17 cellular contexts compared by ENCODE assay signal in genomic region chr2:225275443-225275842, GRCh38.
DNase-seq lines count a peak whose midpoint lies in the region; ATAC-seq, FAIRE-seq and TF ChIP-seq lines count a peak whose summit lies in the region.
"Had no signal": no experiment of that assay in that cellular context is flagged by ENCODE, and none has a peak within 500 bp of the region (broad histone marks: within the 10 kb centered on the region; RNA-seq: fewer than 3 reads in every experiment).

No MANE protein-coding gene starts in this region.

- peak overlapping the region; percentile 45 for H3K4me3 ChIP-seq in DOHH2 (ENCODE audit: low read length)
- no peak overlapping the region for H3K4me3 ChIP-seq in MM.1S (ENCODE audit: low read length)
- no peak overlapping the region for H3K4me3 ChIP-seq in pancreas
- H3K4me3 ChIP-seq: BLaER1 treated with 17β-estradiol and CSF1 and Interleukin-3, amounts not matched to agents 10 nM and 100 nM; HAP-1; Peyer's patch had no signal

- peak overlapping the region; percentile 62 for H3K4me2 ChIP-seq in DOHH2 (ENCODE audit: low read length)
- H3K4me2 ChIP-seq in MM.1S (ENCODE audit: low read depth, low read length), result peak overlapping the region; percentile 6; the same call in 1 of the 2 replicates
- H3K4me2 ChIP-seq: BLaER1 treated with 17β-estradiol and CSF1 and Interleukin-3, amounts not matched to agents 10 nM and 100 nM had no signal

- H3K9me2 ChIP-seq in DOHH2 (replicated peaks; ENCODE audit: control insufficient read depth, low read length) (no peaks in the 10 kb centered on the region), MM.1S (replicated peaks; ENCODE audit: insufficient read depth, low read length) (no peaks in the 10 kb centered on the region)

- H3K27me3 ChIP-seq in DOHH2 (ENCODE audit: control insufficient read depth, low read length) (no peaks in the 10 kb centered on the region), MM.1S (replicated peaks; ENCODE audit: insufficient read depth, low read length) (no peaks in the 10 kb centered on the region), pancreas (no peaks in the 10 kb centered on the region)
- H3K27me3 ChIP-seq: BLaER1 treated with 17β-estradiol and CSF1 and Interleukin-3, amounts not matched to agents 10 nM and 100 nM; Peyer's patch had no signal

- DNase-seq in MM.1S (no peak), amniotic epithelial cell (ENCODE audit: low read depth) (peak; percentile 35), pancreas (no peak), NCI-H2171 treated with DMSO at 0.1 percent for 48 hours (lab: John Stamatoyannopoulos, UW) (no peak), KBM-7 (no peak), UCSD-AML1 (lab: John Stamatoyannopoulos, UW; ENCODE audit: unreplicated experiment) (no peak)
- DNase-seq: AML-193; CD4-positive, alpha-beta T cell; GOT3; HFFc6; Kasumi-1; Peyer's patch; T-helper 1 cell had no signal

- FAIRE-seq in pancreas (lab: Jason Lieb, UNC), result no peak
- FAIRE-seq: A204.1 had no signal

- H4K20me1 ChIP-seq in DOHH2 (ENCODE audit: control insufficient read depth, insufficient read depth, low read depth, low read length), result no peaks in the 10 kb centered on the region
- no peaks in the 10 kb centered on the region for H4K20me1 ChIP-seq in MM.1S (ENCODE audit: insufficient read depth, low read length)
- H4K20me1 ChIP-seq: BLaER1 treated with 17β-estradiol and CSF1 and Interleukin-3, amounts not matched to agents 10 nM and 100 nM had no signal

- H3K27ac ChIP-seq in DOHH2 (ENCODE audit: low read depth, low read length), result peak overlapping the region; percentile 75
- no peak overlapping the region; the same call in 1 of the 2 replicates for H3K27ac ChIP-seq in MM.1S (ENCODE audit: low read length)
- H3K27ac ChIP-seq in pancreas, result no peak overlapping the region
- H3K27ac ChIP-seq: BLaER1 treated with 17β-estradiol and CSF1 and Interleukin-3, amounts not matched to agents 10 nM and 100 nM; Peyer's patch had no signal

- H2AFZ ChIP-seq in MM.1S (ENCODE audit: low read length), result no peak overlapping the region

- H3K79me2 ChIP-seq in DOHH2 (ENCODE audit: control insufficient read depth, low read length) (no peaks in the 10 kb centered on the region), MM.1S (ENCODE audit: low read length) (no peaks in the 10 kb centered on the region)

- H3K9ac ChIP-seq in MM.1S (ENCODE audit: low read length), result no peak overlapping the region
- H3K9ac ChIP-seq: BLaER1 treated with 17β-estradiol and CSF1 and Interleukin-3, amounts not matched to agents 10 nM and 100 nM had no signal

- in situ Hi-C loops in KBM-7 (cut with MboI; ENCODE audit: low pct_unique_long_range_greater_than_20kb, low sequenced_read_pairs), result no loop called here

- TF ChIP-seq CTCF in DOHH2 (IDR thresholded peaks at IDR 0.05; ENCODE audit: low read depth, low read length, poor library complexity, severe bottlenecking) (no peak), MM.1S (IDR thresholded peaks at IDR 0.05; ENCODE audit: low read length) (no peak), pancreas (IDR thresholded peaks at IDR 0.05) (no peak)

- peaks cover 59% of the 10 kb centered on the region for H3K4me1 ChIP-seq in DOHH2 (ENCODE audit: control insufficient read depth, low read length)
- peaks cover 26% of the 10 kb centered on the region for H3K4me1 ChIP-seq in MM.1S (ENCODE audit: low read length)
- H3K4me1 ChIP-seq in pancreas, result no peaks in the 10 kb centered on the region
- H3K4me1 ChIP-seq: HAP-1, Peyer's patch had no signal

- H3K9me3 ChIP-seq in DOHH2 (ENCODE audit: control insufficient read depth, insufficient read depth, low read length) (no peaks in the 10 kb centered on the region), MM.1S (replicated peaks; ENCODE audit: insufficient read depth, low read length) (no peaks in the 10 kb centered on the region), pancreas (no peaks in the 10 kb centered on the region)
- H3K9me3 ChIP-seq: HAP-1, Peyer's patch had no signal

- H3K36me3 ChIP-seq in DOHH2 (ENCODE audit: control insufficient read depth, low read length) (no peaks in the 10 kb centered on the region), MM.1S (replicated peaks; ENCODE audit: insufficient read depth, low read length) (no peaks in the 10 kb centered on the region), pancreas (no peaks in the 10 kb centered on the region)
- H3K36me3 ChIP-seq: BLaER1 treated with 17β-estradiol and CSF1 and Interleukin-3, amounts not matched to agents 10 nM and 100 nM; HAP-1; Peyer's patch had no signal

- intact Hi-C loops in pancreas (cut with DNase I), result no loop called here

- peaks cover 4% of the 10 kb centered on the region; the same call in 1 of the 2 replicates for H3F3A ChIP-seq in DOHH2 (ENCODE audit: control insufficient read depth, insufficient read depth)
- no peaks in the 10 kb centered on the region for H3F3A ChIP-seq in MM.1S (ENCODE audit: insufficient read depth, low read length)

- ATAC-seq in pancreas, result peak in 3 of 4 donors; percentile 50 to 90 (median 62)
